15 cellular contexts compared by ENCODE assay signal in genomic region chr21:45830720-45831366, GRCh38.
DNase-seq lines count a peak whose midpoint lies in the region; ATAC-seq and TF ChIP-seq lines count a peak whose summit lies in the region.
"Had no signal": no experiment of that assay in that cellular context is flagged by ENCODE, and none has a peak within 500 bp of the region (broad histone marks: within the 10 kb centered on the region; RNA-seq: fewer than 3 reads in every experiment).

No MANE protein-coding gene starts in this region.

- intact Hi-C loops in left colon (cut with DNase I, micrococcal nuclease) = no loop called here
- intact Hi-C loops in spleen (cut with DNase I; ENCODE audit: low total_unique reads) = no loop called here

- in situ Hi-C loops in GM13977 (cut with MboI; ENCODE audit: low pct_unique_long_range_greater_than_20kb, low sequenced_read_pairs, unreplicated experiment) = loop anchor here (25.0 kb wide), 2 partner anchors 269 to 694 kb away; no protein-coding TSS in a partner anchor

- H3K4me3 ChIP-seq in WERI-Rb-1 (ENCODE audit: low read depth, low read length) = no peak overlapping the region
- no peak overlapping the region for H3K4me3 ChIP-seq in spleen
- H3K4me3 ChIP-seq: GM23248 had no signal

- 84 to 96% (median 87%) methylated on average over 20 to 21 of the region's 21 CpGs for WGBS in spleen, 5 donors

- H3K4me1 ChIP-seq in spleen = peaks cover 0 to 13% (median 0%) of the 10 kb centered on the region in 6 donors

- DNase-seq in NCI-H2227 (lab: John Stamatoyannopoulos, UW; ENCODE audit: unreplicated experiment) (peak; percentile 47), NCI-H2227 treated with DMSO at 0.1 percent for 48 hours (lab: John Stamatoyannopoulos, UW) (no peak), WERI-Rb-1 (no peak), left colon (no peak), spleen (peak; percentile 38), GM13977 (ENCODE audit: low spot score) (no peak)
- no peak for DNase-seq in stimulated activated CD4-positive, alpha-beta T cell treated with anti-CD3 and anti-CD28 coated beads, Interleukin-12 subunit alpha, Interleukin-12 subunit beta, amount 100 ng/mL, for 4 hours
- DNase-seq: 8988T; CD8-positive, alpha-beta T cell; DMS79 treated with DMSO at 0.1 percent for 48 hours; GM23248; KG1; NCI-H1930; NCI-H2171 treated with DMSO at 0.1 percent for 48 hours had no signal

- H3K27me3 ChIP-seq in WERI-Rb-1 (ENCODE audit: insufficient read depth, low read depth, severe bottlenecking) (no peaks in the 10 kb centered on the region), spleen (replicated peaks in 1 of 7) (no peaks in the 10 kb centered on the region)

- ATAC-seq in left colon = peak; percentile 90
- no peak for ATAC-seq in HG02588 (IDR thresholded peaks at IDR 0.05; ENCODE audit: unreplicated experiment)
- ATAC-seq: CD8-positive, alpha-beta T cell had no signal

- no peaks in the 10 kb centered on the region for H3K9me3 ChIP-seq in WERI-Rb-1 (ENCODE audit: severe bottlenecking)
- peaks cover 0 to 11% (median 0%) of the 10 kb centered on the region in 8 donors for H3K9me3 ChIP-seq in spleen

- TF ChIP-seq CTCF in WERI-Rb-1 (IDR thresholded peaks at IDR 0.05; ENCODE audit: low read depth, low read length) = no peak
- TF ChIP-seq CTCF in spleen (IDR thresholded peaks at IDR 0.05 in 8 of 11, conservative IDR thresholded peaks at IDR 0.05 in 3 of 11) = no peak
- TF ChIP-seq CTCF in GM13977 (IDR thresholded peaks at IDR 0.05; ENCODE audit: extremely low read depth, insufficient read depth, missing control alignments) = no peak

- peak overlapping the region; percentile 40 for H3K27ac ChIP-seq in WERI-Rb-1
- H3K27ac ChIP-seq in spleen = no peak overlapping the region
- H3K27ac ChIP-seq: GM23248 had no signal

- TF ChIP-seq POLR2A in spleen (IDR thresholded peaks at IDR 0.05) = no peak

- H3K36me3 ChIP-seq in WERI-Rb-1 (no peaks in the 10 kb centered on the region), spleen (no peaks in the 10 kb centered on the region)

Comparison
In these comparisons a context has a peak if more than half of its experiments do, and no peak if none do; other contexts are left out.
1. DNase-seq: peak in NCI-H2227 (single experiment) and spleen (single experiment); none in NCI-H2227 treated with DMSO at 0.1 percent for 48 hours (single experiment), WERI-Rb-1 (single experiment), left colon (0 of 2), stimulated activated CD4-positive, alpha-beta T cell treated with anti-CD3 and anti-CD28 coated beads, Interleukin-12 subunit alpha, Interleukin-12 subunit beta, amount 100 ng/mL, for 4 hours (single experiment) and GM13977 (single experiment).